In the genomic region with DNA sequence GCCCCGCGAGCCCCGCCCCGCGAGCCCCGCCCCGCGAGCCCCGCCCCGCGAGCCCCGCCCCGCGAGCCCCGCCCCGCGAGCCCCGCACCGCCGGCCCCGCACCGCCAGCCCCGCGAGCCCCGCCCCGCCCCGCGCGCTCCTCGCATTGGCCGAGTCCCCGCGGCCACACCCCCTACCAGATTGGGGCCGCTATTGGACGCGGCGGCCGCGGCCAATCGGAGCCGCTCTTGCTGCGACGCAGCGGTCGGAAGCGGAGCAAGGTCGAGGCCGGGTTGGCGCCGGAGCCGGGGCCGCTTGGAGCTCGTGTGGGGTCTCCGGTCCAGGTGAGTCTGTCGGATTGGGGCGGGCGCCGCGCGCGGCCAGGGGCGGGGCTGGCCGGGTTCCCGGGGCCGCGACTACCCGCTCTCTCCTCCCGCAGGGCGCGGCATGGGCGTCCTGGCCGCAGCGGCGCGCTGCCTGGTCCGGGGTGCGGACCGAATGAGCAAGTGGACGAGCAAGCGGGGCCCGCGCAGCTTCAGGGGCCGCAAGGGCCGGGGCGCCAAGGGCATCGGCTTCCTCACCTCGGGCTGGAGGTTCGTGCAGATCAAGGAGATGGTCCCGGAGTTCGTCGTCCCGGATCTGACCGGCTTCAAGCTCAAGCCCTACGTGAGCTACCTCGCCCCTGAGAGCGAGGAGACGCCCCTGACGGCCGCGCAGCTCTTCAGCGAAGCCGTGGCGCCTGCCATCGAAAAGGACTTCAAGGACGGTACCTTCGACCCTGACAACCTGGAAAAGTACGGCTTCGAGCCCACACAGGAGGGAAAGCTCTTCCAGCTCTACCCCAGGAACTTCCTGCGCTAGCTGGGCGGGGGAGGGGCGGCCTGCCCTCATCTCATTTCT, we compare ENCODE assay signal across 8 cellular contexts. TPM values are rescaled to one million over a fixed set of nuclear protein-coding genes. Genes with fewer than 3 reads are reported as not detected.
DNase-seq lines count a peak whose midpoint lies in the region; ATAC-seq and TF ChIP-seq lines count a peak whose summit lies in the region.

A gene (plus strand): TSS at position 224 of the 879 bp plus-strand sequence. CDS start 203 bp downstream, at position 427.

- BruUV-seq in Caco-2 (replicated peaks; lab: Mats Ljungman, UMichigan): TSS peak; percentile 100

- H3K27ac Mint-ChIP-seq in Caco-2 (ENCODE audit: unreplicated experiment): peak within 1 kb of the TSS; percentile 66

- TF ChIP-seq CTCF in Caco-2 (IDR thresholded peaks at IDR 0.05; ENCODE audit: insufficient read depth in 1 of 2, low read depth in 1 of 2, low read length in 1 of 2, severe bottlenecking in 1 of 2, unreplicated experiment in 1 of 2): no peak

- intact Hi-C loops in Caco-2 (cut with micrococcal nuclease; ENCODE audit: unreplicated experiment): loop anchor here (1.0 to 5.0 kb wide), 2 partner anchors 17 to 55 kb away; a partner anchor contains a TSS

- H3K4me1 ChIP-seq in Caco-2 (peaks cover 5% of the 10 kb centered on the region; the same call in 1 of the 2 replicates), HUES64 (ENCODE audit: insufficient read depth, low read length) (0 out of 2 replicates have a peak, but pooled peaks cover 2% of the 10 kb centered on the region)

- peak within 1 kb of the TSS; percentile 72; the same call in 1 of the 2 replicates for H3K27ac ChIP-seq in HUES64 (ENCODE audit: low read depth, low read length)
- peak within 1 kb of the TSS; percentile 60 for H3K27ac ChIP-seq in epithelial cell of prostate

- CTCF ChIA-PET in Caco-2 (lab: Charles Lee): interaction anchor here (0.5 to 3.4 kb wide), 8 partner anchors 17 to 397 kb away, joined by 3 to 33 read pairs (median 6); a partner anchor contains a TSS

- H3K36me3 ChIP-seq in Caco-2 (ENCODE audit: control insufficient read depth, insufficient read depth, low read length): no peaks in the 10 kb centered on the region; the same call in 1 of the 2 replicates
- peaks cover 30% of the 10 kb centered on the region for H3K36me3 ChIP-seq in HUES64 (ENCODE audit: insufficient read depth, low read length)

- H3K9ac ChIP-seq in HUES64 (ENCODE audit: low read depth, low read length): peak within 1 kb of the TSS; percentile 69

- no peaks in the 10 kb centered on the region for H3K27me3 Mint-ChIP-seq in Caco-2 (ENCODE audit: insufficient read depth, unreplicated experiment)

- peaks cover 16% of the 10 kb centered on the region for H3K4me1 Mint-ChIP-seq in Caco-2 (ENCODE audit: low read depth, unreplicated experiment)

- no peaks in the 10 kb centered on the region for H3K9me3 ChIP-seq in Caco-2
- no peaks in the 10 kb centered on the region for H3K9me3 ChIP-seq in HUES64 (ENCODE audit: insufficient read depth, low read depth, low read length)

- peak; percentile 83 for ATAC-seq in GM21381 (IDR thresholded peaks at IDR 0.05; ENCODE audit: unreplicated experiment)

- POLR2A ChIA-PET in Caco-2 (lab: Charles Lee): interaction anchor here (0.6 to 1.5 kb wide), 9 partner anchors 25 to 1229 kb away, joined by 3 to 8 read pairs (median 4); a partner anchor contains a TSS

- WGBS in HUES64: 2% methylated on average over 100 of the region's 111 CpGs

- no peaks in the 10 kb centered on the region for H3K9me3 Mint-ChIP-seq in Caco-2 (ENCODE audit: unreplicated experiment)

- H3K36me3 Mint-ChIP-seq in Caco-2 (ENCODE audit: insufficient read depth, unreplicated experiment): peaks cover 64% of the 10 kb centered on the region

- H3K4me3 Mint-ChIP-seq in Caco-2 (ENCODE audit: unreplicated experiment): peak within 1 kb of the TSS; percentile 81

- H3K27me3 ChIP-seq in Caco-2 (replicated peaks; ENCODE audit: control insufficient read depth, insufficient read depth, low read length) (no peaks in the 10 kb centered on the region), HUES64 (ENCODE audit: insufficient read depth, low read length) (no peaks in the 10 kb centered on the region)

- H3K4me3 ChIP-seq in Caco-2 (ENCODE audit: low read depth, low read length): peak within 1 kb of the TSS; percentile 81
- peak within 1 kb of the TSS; percentile 68 for H3K4me3 ChIP-seq in HUES64 (ENCODE audit: low read length)

- DNase-seq in Caco-2 (peak; percentile 90 to 93), OCI-M1 (lab: John Stamatoyannopoulos, UW) (peak; percentile 94), activated T-cell treated with anti-CD3 and anti-CD28 coated beads for 48 hours (ENCODE audit: low read depth) (peak; percentile 92), epithelial cell of prostate (ENCODE audit: low read depth, low spot score) (no peak), mucosa of gallbladder (ENCODE audit: low spot score) (peak; percentile 91)
- peak; percentile 59 to 69 for DNase-seq in stimulated activated CD8-positive, alpha-beta memory T cell treated with anti-CD3 and anti-CD28 coated beads, Interleukin-4, amount 100 ng/mL, for 4 hours (ENCODE audit: low read depth in 2 of 2, low spot score in 1 of 2)

RNA-seq across cellular contexts. Expression of the gene that starts here (rescaled TPM):
- total RNA-seq in Caco-2 (2022): 44.2 and 48.6 TPM in 2 replicates
- polyA plus RNA-seq in HUES64 (2013, experiment 1 of 2): 27.5 TPM
- polyA plus RNA-seq in HUES64 (2013, experiment 2 of 2): 28.0 TPM
- total RNA-seq in mucosa of gallbladder: 86.8 TPM
